ENCODE assay signal across 11 cellular contexts in the genomic region with DNA sequence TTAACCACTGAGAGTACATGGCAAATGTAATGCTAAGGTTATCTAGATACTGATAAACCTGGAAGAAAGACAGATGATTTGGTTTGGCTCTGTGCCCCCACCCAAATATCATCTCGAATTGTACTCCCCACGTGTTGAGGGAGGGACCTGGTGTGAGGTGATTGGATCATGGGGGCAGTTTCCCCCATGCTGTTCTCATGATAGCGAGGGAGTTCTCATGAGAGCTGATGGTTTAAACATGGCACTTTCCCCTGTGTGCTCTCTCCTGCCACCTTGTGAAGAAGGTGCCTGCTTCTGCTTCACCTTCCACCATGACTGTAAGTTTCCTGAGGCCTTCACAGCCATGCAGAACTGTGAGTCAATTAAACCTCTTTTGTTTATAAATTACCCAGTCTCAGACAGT. TPM values are rescaled to one million over a fixed set of nuclear protein-coding genes. Genes with fewer than 3 reads are reported as not detected.
A peak's percentile ranks its signal among the peaks of the same experiment; 100 is the strongest.
DNase-seq lines count a peak whose midpoint lies in the region; ATAC-seq and TF ChIP-seq lines count a peak whose summit lies in the region.
"Had no signal": no experiment of that assay in that cellular context is flagged by ENCODE, and none has a peak within 500 bp of the region (broad histone marks: within the 10 kb centered on the region; RNA-seq: fewer than 3 reads in every experiment).

No MANE protein-coding gene starts in this region.

- H3K36me3 Mint-ChIP-seq in chondrocyte (ENCODE audit: low read depth) (no peaks in the 10 kb centered on the region), progenitor cell of endocrine pancreas (ENCODE audit: insufficient read depth) (no peaks in the 10 kb centered on the region)

- TF ChIP-seq CTCF in chondrocyte (IDR thresholded peaks at IDR 0.05): peak; percentile 51
- peak; percentile 40 for TF ChIP-seq CTCF in progenitor cell of endocrine pancreas (IDR thresholded peaks at IDR 0.05; ENCODE audit: unreplicated experiment)
- TF ChIP-seq CTCF in gastrocnemius medialis (IDR thresholded peaks at IDR 0.05 in 4 of 5, conservative IDR thresholded peaks at IDR 0.05 in 1 of 5): no peak

- no peaks in the 10 kb centered on the region for H3K9me3 Mint-ChIP-seq in chondrocyte (ENCODE audit: low read depth)
- no peaks in the 10 kb centered on the region for H3K9me3 Mint-ChIP-seq in progenitor cell of endocrine pancreas (ENCODE audit: low read depth)
- H3K9me3 Mint-ChIP-seq: activated naive CD4-positive, alpha-beta T cell treated with anti-CD3 and anti-CD28 coated beads, Interleukin-2, amount 50 U/mL, for 24 hours had no signal

- no peak overlapping the region for H3K27ac Mint-ChIP-seq in chondrocyte (ENCODE audit: unreplicated experiment)
- no peak overlapping the region for H3K27ac Mint-ChIP-seq in progenitor cell of endocrine pancreas
- H3K27ac Mint-ChIP-seq: activated naive CD4-positive, alpha-beta T cell treated with anti-CD3 and anti-CD28 coated beads, Interleukin-2, amount 50 U/mL, for 24 hours had no signal

- H3K4me3 Mint-ChIP-seq in chondrocyte (ENCODE audit: unreplicated experiment): no peak overlapping the region
- H3K4me3 Mint-ChIP-seq in progenitor cell of endocrine pancreas (ENCODE audit: low read depth): no peak overlapping the region
- H3K4me3 Mint-ChIP-seq: activated naive CD4-positive, alpha-beta T cell treated with anti-CD3 and anti-CD28 coated beads, Interleukin-2, amount 50 U/mL, for 24 hours had no signal

- no peak overlapping the region for H3K4me3 ChIP-seq in gastrocnemius medialis
- H3K4me3 ChIP-seq: BLaER1 treated with 17β-estradiol and CSF1 and Interleukin-3, amounts not matched to agents 10 nM and 100 nM; skin epidermis had no signal

- H3K27me3 Mint-ChIP-seq in chondrocyte (ENCODE audit: low read depth) (no peaks in the 10 kb centered on the region), progenitor cell of endocrine pancreas (no peaks in the 10 kb centered on the region)
- H3K27me3 Mint-ChIP-seq: activated naive CD4-positive, alpha-beta T cell treated with anti-CD3 and anti-CD28 coated beads, Interleukin-2, amount 50 U/mL, for 24 hours had no signal

- no peak for TF ChIP-seq POLR2A in gastrocnemius medialis (IDR thresholded peaks at IDR 0.05)

- no peak overlapping the region for H3K27ac ChIP-seq in gastrocnemius medialis
- H3K27ac ChIP-seq: skin epidermis had no signal

- no peaks in the 10 kb centered on the region for H3K27me3 ChIP-seq in gastrocnemius medialis
- H3K27me3 ChIP-seq: BLaER1 treated with 17β-estradiol and CSF1 and Interleukin-3, amounts not matched to agents 10 nM and 100 nM had no signal

- H3K36me3 ChIP-seq in gastrocnemius medialis: no peaks in the 10 kb centered on the region

- H3K4me1 Mint-ChIP-seq in chondrocyte (ENCODE audit: low read depth): no peaks in the 10 kb centered on the region
- H3K4me1 Mint-ChIP-seq in progenitor cell of endocrine pancreas (ENCODE audit: low read depth): no peaks in the 10 kb centered on the region

- peak; percentile 4 for DNase-seq in activated CD4-positive, alpha-beta T cell treated with anti-CD3 and anti-CD28 coated beads for 48 hours
- no peak for DNase-seq in activated CD4-positive, alpha-beta T cell treated with anti-CD3 and anti-CD28 coated beads for 1 hour
- DNase-seq in NCI-H1694 treated with DMSO at 0.1 percent for 48 hours (lab: John Stamatoyannopoulos, UW) (peak; percentile 15), chondrocyte (ENCODE audit: low spot score) (no peak), progenitor cell of endocrine pancreas (ENCODE audit: low spot score, unreplicated experiment) (no peak), globus pallidus (ENCODE audit: low spot score) (no peak), posterior vena cava (ENCODE audit: low spot score) (no peak), gastrocnemius medialis (no peak)

- H3K9me3 ChIP-seq in gastrocnemius medialis: no peaks in the 10 kb centered on the region
- H3K9me3 ChIP-seq: BLaER1 treated with 17β-estradiol and CSF1 and Interleukin-3, amounts not matched to agents 10 nM and 100 nM had no signal

- ATAC-seq in gastrocnemius medialis: no peak

- in situ Hi-C loops in gastrocnemius medialis (cut with MboI; ENCODE audit: low sequenced_read_pairs in 4 of 4): no loop called here

- intact Hi-C loops in posterior vena cava (cut with DNase I): no loop called here
- intact Hi-C loops in gastrocnemius medialis (cut with DNase I; ENCODE audit: low total_unique reads): no loop called here

- H3K4me1 ChIP-seq in gastrocnemius medialis: no peaks in the 10 kb centered on the region

RNA-seq across cellular contexts. Expression of a gene that starts 14.2 kb away (rescaled TPM):
- 0.18 to 0.37 TPM (median 0.27 TPM) in 3 replicates for total RNA-seq in chondrocyte
- 1.2 and 1.8 TPM in 2 replicates for total RNA-seq in progenitor cell of endocrine pancreas
- total RNA-seq in posterior vena cava: under 1 TPM; 0.23 to 0.52 TPM
- total RNA-seq in gastrocnemius medialis: not detected

RNA-seq across cellular contexts. Expression of a gene that starts 32.0 kb away (rescaled TPM):
- total RNA-seq in chondrocyte (1.2 to 3.3 TPM (median 1.4 TPM) in 3 replicates), progenitor cell of endocrine pancreas (9.5 and 10.7 TPM in 2 replicates), posterior vena cava (under 1 TPM; 0.60 to 0.62 TPM), gastrocnemius medialis (under 1 TPM in 1 of 4 donors, not detected in 3; 0.11 TPM)

RNA-seq across cellular contexts. Expression of a gene that starts 32.2 kb away (rescaled TPM):
- total RNA-seq in chondrocyte: 10.3 to 12.5 TPM (median 10.4 TPM) in 3 replicates
- 18.4 and 18.7 TPM in 2 replicates for total RNA-seq in progenitor cell of endocrine pancreas
- 10 to 100 TPM; 11.2 to 13.3 TPM for total RNA-seq in posterior vena cava
- total RNA-seq in gastrocnemius medialis: 1 to 10 TPM; 3.0 to 5.2 (median 4.3) TPM

RNA-seq across cellular contexts. Expression of a gene that starts 48.3 kb away (rescaled TPM):
- total RNA-seq in chondrocyte: 21.2 to 24.3 TPM (median 21.9 TPM) in 3 replicates
- 30.7 and 33.7 TPM in 2 replicates for total RNA-seq in progenitor cell of endocrine pancreas
- total RNA-seq in posterior vena cava: 10 to 100 TPM; 11.9 to 15.7 TPM
- total RNA-seq in gastrocnemius medialis: 10 to 100 TPM in 3 of 4 donors, 1 to 10 TPM in 1; 8.8 to 19.6 (median 17.6) TPM

RNA-seq across cellular contexts. Expression of a gene that starts 48.8 kb away (rescaled TPM):
- 85.0 to 107 TPM (median 85.7 TPM) in 3 replicates for total RNA-seq in chondrocyte
- total RNA-seq in progenitor cell of endocrine pancreas: 160 and 179 TPM in 2 replicates
- total RNA-seq in posterior vena cava: 10 to 100 TPM; 78.3 to 85.3 TPM
- 100 to 1,000 TPM; 112 to 200 (median 165) TPM for total RNA-seq in gastrocnemius medialis

Comparison
In these comparisons a context has a peak if more than half of its experiments do, and no peak if none do; other contexts are left out.
1. DNase-seq: peak in activated CD4-positive, alpha-beta T cell treated with anti-CD3 and anti-CD28 coated beads for 48 hours (single experiment) and NCI-H1694 treated with DMSO at 0.1 percent for 48 hours (single experiment); none in activated CD4-positive, alpha-beta T cell treated with anti-CD3 and anti-CD28 coated beads for 1 hour (single experiment), chondrocyte (single experiment), progenitor cell of endocrine pancreas (single experiment), globus pallidus (single experiment), posterior vena cava (single experiment) and gastrocnemius medialis (0 of 2).
2. CTCF ChIP-seq: peak in chondrocyte (single experiment) and progenitor cell of endocrine pancreas (single experiment); none in gastrocnemius medialis (0 of 5).